Comparison of ENCODE assay signal across 8 cellular contexts in the genomic region with DNA sequence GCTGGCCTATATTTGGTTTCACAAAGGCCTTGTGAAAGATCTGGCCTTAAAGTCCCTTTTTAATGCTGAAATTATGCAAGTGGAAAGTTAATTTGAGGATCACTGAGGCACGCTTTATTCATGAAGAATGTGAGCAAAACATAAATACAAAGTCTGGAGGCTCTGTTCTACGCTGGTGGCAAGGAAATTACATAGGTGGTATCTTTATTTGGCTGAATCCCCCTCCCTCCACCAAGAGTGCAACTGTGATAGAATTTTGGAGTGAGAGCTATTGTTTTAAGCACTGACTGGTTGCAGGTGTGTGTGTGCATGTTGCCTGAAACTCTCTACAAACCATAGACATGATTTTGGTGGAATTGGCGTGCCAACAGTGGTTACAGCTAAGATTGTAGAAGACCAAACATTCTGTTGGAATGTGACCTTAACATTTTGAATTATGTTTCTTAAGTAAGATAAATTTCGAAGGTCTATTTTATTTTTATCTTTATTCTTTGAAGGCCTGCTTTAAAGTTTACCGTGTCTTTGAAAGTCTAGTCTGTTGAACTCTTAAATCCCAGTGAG.
A peak's percentile ranks its signal among the peaks of the same experiment; 100 is the strongest.
DNase-seq lines count a peak whose midpoint lies in the region; ATAC-seq and TF ChIP-seq lines count a peak whose summit lies in the region.

No MANE protein-coding gene starts in this region.

- H3K9me3 ChIP-seq in adrenal gland (replicated peaks in 1 of 3): no peaks in the 10 kb centered on the region

- ATAC-seq in memory B cell (ENCODE audit: low read depth) (no peak), HG02588 (IDR thresholded peaks at IDR 0.05; ENCODE audit: unreplicated experiment) (no peak)

- no peaks in the 10 kb centered on the region for H3K9me3 Mint-ChIP-seq in activated naive CD4-positive, alpha-beta T cell treated with anti-CD3 and anti-CD28 coated beads, Interleukin-2, amount 50 U/mL, for 24 hours
- H3K9me3 Mint-ChIP-seq in memory B cell: no peaks in the 10 kb centered on the region
- no peaks in the 10 kb centered on the region for H3K9me3 Mint-ChIP-seq in type B pancreatic cell

- H3K36me3 ChIP-seq in adrenal gland (replicated peaks in 1 of 2): no peaks in the 10 kb centered on the region

- H3K4me3 ChIP-seq in adrenal gland: peak overlapping the region in 1 of 4 donors; percentile 12

- peaks cover 96% of the 10 kb centered on the region for H3K4me1 Mint-ChIP-seq in activated naive CD4-positive, alpha-beta T cell treated with anti-CD3 and anti-CD28 coated beads, Interleukin-2, amount 50 U/mL, for 24 hours
- peaks cover 70% of the 10 kb centered on the region for H3K4me1 Mint-ChIP-seq in memory B cell
- H3K4me1 Mint-ChIP-seq in type B pancreatic cell (ENCODE audit: unreplicated experiment): peaks cover 63% of the 10 kb centered on the region

- no peaks in the 10 kb centered on the region for H3K36me3 Mint-ChIP-seq in activated naive CD4-positive, alpha-beta T cell treated with anti-CD3 and anti-CD28 coated beads, Interleukin-2, amount 50 U/mL, for 24 hours
- H3K36me3 Mint-ChIP-seq in memory B cell (peaks cover 9% of the 10 kb centered on the region), type B pancreatic cell (peaks cover 12% of the 10 kb centered on the region)

- no peaks in the 10 kb centered on the region for H3K27me3 ChIP-seq in adrenal gland

- no peak for TF ChIP-seq CTCF in adrenal gland (IDR thresholded peaks at IDR 0.05)
- no peak for TF ChIP-seq CTCF in type B pancreatic cell (conservative IDR thresholded peaks at IDR 0.05)

- H3K4me3 Mint-ChIP-seq in activated naive CD4-positive, alpha-beta T cell treated with anti-CD3 and anti-CD28 coated beads, Interleukin-2, amount 50 U/mL, for 24 hours: peak overlapping the region; percentile 88
- peak overlapping the region; percentile 78 for H3K4me3 Mint-ChIP-seq in memory B cell
- peak overlapping the region; percentile 48 for H3K4me3 Mint-ChIP-seq in type B pancreatic cell

- WGBS in adrenal gland, 4 donors: 38 to 46% (median 42%) methylated on average over 5 of the region's 5 CpGs

- H3K27ac ChIP-seq in adrenal gland: peak overlapping the region; percentile 68 to 93 (median 80)

- intact Hi-C loops in adrenal gland (cut with DNase I): no loop called here

- H3K27ac Mint-ChIP-seq in activated naive CD4-positive, alpha-beta T cell treated with anti-CD3 and anti-CD28 coated beads, Interleukin-2, amount 50 U/mL, for 24 hours: peak overlapping the region; percentile 95
- H3K27ac Mint-ChIP-seq in memory B cell (peak overlapping the region; percentile 88), type B pancreatic cell (peak overlapping the region; percentile 86)

- no peak for TF ChIP-seq POLR2A in adrenal gland (IDR thresholded peaks at IDR 0.05)

- H3K27me3 Mint-ChIP-seq in activated naive CD4-positive, alpha-beta T cell treated with anti-CD3 and anti-CD28 coated beads, Interleukin-2, amount 50 U/mL, for 24 hours: no peaks in the 10 kb centered on the region
- H3K27me3 Mint-ChIP-seq in memory B cell (no peaks in the 10 kb centered on the region), type B pancreatic cell (no peaks in the 10 kb centered on the region)

- no peak for DNase-seq in activated naive CD4-positive, alpha-beta T cell treated with anti-CD3 and anti-CD28 coated beads, Interleukin-2, amount 50 U/mL, for 16 hours
- DNase-seq in adrenal gland (no peak), memory B cell (ENCODE audit: low spot score in 2 of 2) (no peak), type B pancreatic cell (ENCODE audit: extremely low spot score, unreplicated experiment) (no peak), SW 1271 (lab: John Stamatoyannopoulos, UW) (no peak)
- DNase-seq in activated effector memory CD4-positive, alpha-beta T cell treated with anti-CD3 and anti-CD28 coated beads, Interleukin-2, amount 50 U/mL, for 16 hours: no peak

- peaks cover 61 to 93% of the 10 kb centered on the region in 2 donors for H3K4me1 ChIP-seq in adrenal gland (replicated peaks in 1 of 2)
